8 cellular contexts compared by ENCODE assay signal in the genomic region with DNA sequence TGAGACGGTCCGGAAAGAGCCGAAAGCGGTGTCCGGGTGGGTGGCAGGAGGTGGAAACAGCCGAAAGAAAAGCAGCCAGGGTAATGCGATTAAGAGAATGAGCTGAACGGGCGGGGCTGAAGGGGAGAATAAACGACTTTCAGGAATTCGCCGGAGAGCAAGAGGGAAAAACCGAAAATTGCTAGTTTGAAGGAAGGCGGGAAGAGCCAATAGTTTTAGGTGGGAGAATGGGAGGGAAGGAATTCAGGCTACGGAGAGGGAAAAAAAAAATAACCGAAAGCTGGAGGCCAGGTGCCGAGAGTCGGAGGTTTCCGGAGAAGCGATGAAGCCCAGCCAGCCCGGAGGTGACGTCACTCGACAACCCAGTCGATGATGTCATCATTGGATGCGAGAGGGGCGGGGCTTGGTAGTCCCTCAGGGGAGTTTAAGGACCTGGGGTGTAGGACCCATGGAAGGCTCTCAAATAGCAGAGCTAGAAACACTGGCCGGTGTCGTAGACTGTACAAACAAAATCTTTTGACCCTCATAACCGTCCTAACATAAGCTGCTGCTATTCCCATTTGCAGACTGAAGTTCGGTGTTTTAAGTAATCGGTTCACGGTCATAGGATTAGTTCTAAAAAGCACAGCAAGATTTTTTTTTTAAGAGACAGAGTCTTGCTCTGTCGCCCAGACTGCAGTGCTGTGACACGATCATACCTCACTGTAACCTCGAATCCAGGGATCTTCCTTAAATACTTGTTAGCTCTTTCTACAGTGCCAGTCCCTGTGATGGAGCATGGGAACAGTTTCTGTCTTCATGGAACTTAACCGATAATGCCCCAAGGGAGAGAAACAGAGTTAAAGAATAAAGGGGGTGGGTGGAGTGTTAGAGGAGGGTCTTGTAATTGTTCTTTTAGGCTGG. TPM values are rescaled to one million over a fixed set of nuclear protein-coding genes. Genes with fewer than 3 reads are reported as not detected.
DNase-seq lines count a peak whose midpoint lies in the region; ATAC-seq and TF ChIP-seq lines count a peak whose summit lies in the region.

A gene (minus strand): TSS at position 331 of the 903 bp plus-strand sequence. CDS start 1,192 bp downstream, outside the sequence.

- peak within 1 kb of the TSS; percentile 93 to 100 for H3K4ac ChIP-seq in mesenchymal stem cell (ENCODE audit: low read depth in 1 of 2, low read length in 2 of 2)

- H3K36me3 Mint-ChIP-seq in endodermal cell (ENCODE audit: low read depth) = peaks cover 15% of the 10 kb centered on the region

- no peaks in the 10 kb centered on the region for H3K9me2 ChIP-seq in OCI-LY1 (ENCODE audit: low read depth, low read length)

- H2BK12ac ChIP-seq in mesenchymal stem cell (ENCODE audit: low read length in 2 of 2) = peak within 1 kb of the TSS in 1 of 2 experiments; percentile 54

- H3K4me3 Mint-ChIP-seq in endodermal cell = peak within 1 kb of the TSS; percentile 91

- no peaks in the 10 kb centered on the region for H4K20me1 ChIP-seq in OCI-LY1 (ENCODE audit: insufficient read depth, low read length)

- H3K9me3 ChIP-seq in OCI-LY1 (ENCODE audit: low read length) (no peaks in the 10 kb centered on the region), endodermal cell (ENCODE audit: control insufficient read depth, low read length) (no peaks in the 10 kb centered on the region), mesenchymal stem cell (ENCODE audit: control insufficient read depth, low read length) (no peaks in the 10 kb centered on the region)

- H3K4me2 ChIP-seq in OCI-LY1 (ENCODE audit: low read length) = peak within 1 kb of the TSS; percentile 86
- H3K4me2 ChIP-seq in mesenchymal stem cell (ENCODE audit: low read length, poor library complexity, severe bottlenecking) = peak within 1 kb of the TSS; percentile 89

- H3K9me3 Mint-ChIP-seq in endodermal cell = no peaks in the 10 kb centered on the region

- H2BK120ac ChIP-seq in mesenchymal stem cell (ENCODE audit: low read depth, low read length) = peak within 1 kb of the TSS; percentile 99

- peaks cover 29% of the 10 kb centered on the region for H3K79me2 ChIP-seq in OCI-LY1 (ENCODE audit: insufficient read depth, low read length)

- H3K27ac ChIP-seq in OCI-LY1 (ENCODE audit: low read depth, low read length, poor library complexity, severe bottlenecking) = peak within 1 kb of the TSS; percentile 93
- H3K27ac ChIP-seq in endodermal cell (ENCODE audit: low read depth, low read length) = peak within 1 kb of the TSS; percentile 97
- peak within 1 kb of the TSS; percentile 100 for H3K27ac ChIP-seq in mesenchymal stem cell (ENCODE audit: low read length, poor library complexity, severe bottlenecking)

- peaks cover 19% of the 10 kb centered on the region for H3K4me1 Mint-ChIP-seq in endodermal cell

- peak within 1 kb of the TSS; percentile 50 to 79 for H3K23ac ChIP-seq in mesenchymal stem cell (ENCODE audit: low read length in 2 of 2)

- H3K27ac Mint-ChIP-seq in endodermal cell = peak within 1 kb of the TSS; percentile 99

- H3F3A ChIP-seq in OCI-LY1 (ENCODE audit: insufficient read depth, low read length) = no peaks in the 10 kb centered on the region

- H4K91ac ChIP-seq in mesenchymal stem cell (ENCODE audit: low read length) = peak within 1 kb of the TSS; percentile 100

- no peak within 1 kb of the TSS for H2AFZ ChIP-seq in OCI-LY1 (ENCODE audit: low read length)
- H2AFZ ChIP-seq in mesenchymal stem cell (ENCODE audit: low read depth, low read length) = peak within 1 kb of the TSS; percentile 58

- in situ Hi-C loops in ACHN (cut with HindIII; ENCODE audit: low pct_ligation_motif_present, low pct_unique_long_range_greater_than_20kb, low sequenced_read_pairs) = no loop called here

- H2BK15ac ChIP-seq in mesenchymal stem cell (ENCODE audit: low read depth, poor library complexity, severe bottlenecking) = peak within 1 kb of the TSS; percentile 99

- peak within 1 kb of the TSS; percentile 99 for H2BK5ac ChIP-seq in mesenchymal stem cell (ENCODE audit: low read depth, low read length, poor library complexity, severe bottlenecking)

- peak within 1 kb of the TSS; percentile 74 to 89 for H3K14ac ChIP-seq in mesenchymal stem cell (ENCODE audit: low read length in 2 of 2)

- peak within 1 kb of the TSS; percentile 96 for H2AK5ac ChIP-seq in mesenchymal stem cell (ENCODE audit: low read length, severe bottlenecking)

- H3K9ac ChIP-seq in OCI-LY1 (ENCODE audit: low read length) (peak within 1 kb of the TSS; percentile 99), endodermal cell (ENCODE audit: extremely low read depth, low read length, poor library complexity, severe bottlenecking) (peak within 1 kb of the TSS; percentile 98), mesenchymal stem cell (ENCODE audit: low read length) (peak within 1 kb of the TSS; percentile 100)

- peak within 1 kb of the TSS; percentile 98 to 99 for H3K18ac ChIP-seq in mesenchymal stem cell (ENCODE audit: low read depth in 1 of 2, low read length in 2 of 2)

- H4K8ac ChIP-seq in mesenchymal stem cell (ENCODE audit: low read length) = peak within 1 kb of the TSS; percentile 99

- DNase-seq in ACHN (peak; percentile 91), HuH-7.5 (ENCODE audit: low spot score) (peak; percentile 87), endodermal cell (peak; percentile 97), mesenchymal stem cell (peak; percentile 94)
- DNase-seq in activated CD8-positive, alpha-beta memory T cell treated with anti-CD3 and anti-CD28 coated beads, Interleukin-2, amount 50 U/mL, for 24 hours (ENCODE audit: extremely low read depth) = peak; percentile 96
- peak; percentile 90 for DNase-seq in stimulated activated CD8-positive, alpha-beta memory T cell treated with anti-CD3 and anti-CD28 coated beads, Interleukin-12 subunit alpha, Interleukin-12 subunit beta, amount 100 ng/mL, for 4 hours (ENCODE audit: low read depth)

- H3K4me3 ChIP-seq in OCI-LY1 (ENCODE audit: low read depth, low read length, poor library complexity, severe bottlenecking) (peak within 1 kb of the TSS; percentile 94), endodermal cell (ENCODE audit: low read length) (peak within 1 kb of the TSS; percentile 92), mesenchymal stem cell (ENCODE audit: insufficient read depth in 1 of 2, low read depth in 1 of 2, low read length in 2 of 2) (peak within 1 kb of the TSS; percentile 91 to 92)

- H3K27me3 Mint-ChIP-seq in endodermal cell (ENCODE audit: insufficient read depth) = no peaks in the 10 kb centered on the region

- H3K36me3 ChIP-seq in OCI-LY1 (ENCODE audit: insufficient read depth, low read length) (peaks cover 24% of the 10 kb centered on the region), endodermal cell (ENCODE audit: control insufficient read depth, insufficient read depth, low read length) (peaks cover 17% of the 10 kb centered on the region), mesenchymal stem cell (ENCODE audit: control insufficient read depth in 1 of 2, insufficient read depth in 2 of 2, low read depth in 1 of 2, low read length in 2 of 2) (peaks cover 0 to 15% of the 10 kb centered on the region in 2 experiments)

- H3K79me1 ChIP-seq in mesenchymal stem cell (replicated peaks; ENCODE audit: low read length, poor library complexity, severe bottlenecking) = no peaks in the 10 kb centered on the region

- no peaks in the 10 kb centered on the region for H3K27me3 ChIP-seq in OCI-LY1 (ENCODE audit: insufficient read depth, low read length)
- H3K27me3 ChIP-seq in endodermal cell (ENCODE audit: control insufficient read depth, insufficient read depth, low read length, poor library complexity, severe bottlenecking) = no peaks in the 10 kb centered on the region
- no peaks in the 10 kb centered on the region for H3K27me3 ChIP-seq in mesenchymal stem cell (ENCODE audit: control insufficient read depth in 1 of 2, insufficient read depth in 1 of 2, low read length in 2 of 2)

- WGBS in endodermal cell (ENCODE audit: insufficient coverage in 1 of 2, insufficient read length in 1 of 2), 2 experiments = 19 to 31% methylated on average over 24 to 36 of the region's 36 CpGs
- WGBS in mesenchymal stem cell = 18% methylated on average over 36 of the region's 36 CpGs

- H3K4me1 ChIP-seq in OCI-LY1 (ENCODE audit: insufficient read depth, low read length, severe bottlenecking) (peaks cover 24% of the 10 kb centered on the region), endodermal cell (ENCODE audit: control insufficient read depth, insufficient read depth, low read length) (peaks cover 2% of the 10 kb centered on the region), mesenchymal stem cell (ENCODE audit: control insufficient read depth, insufficient read depth, low read depth, low read length) (peaks cover 3% of the 10 kb centered on the region)

- peak; percentile 33 for ATAC-seq in GM18907 (IDR thresholded peaks at IDR 0.05; ENCODE audit: unreplicated experiment)

- no peak for TF ChIP-seq CTCF in OCI-LY1 (IDR thresholded peaks at IDR 0.05; ENCODE audit: low read length)
- no peak for TF ChIP-seq CTCF in endodermal cell (conservative IDR thresholded peaks at IDR 0.05)

RNA-seq across cellular contexts. Expression of the gene that starts here (rescaled TPM):
- total RNA-seq in endodermal cell = 10 to 100 TPM; 64.9 to 82.5 TPM
- polyA plus RNA-seq in endodermal cell (2013, experiment 1 of 2) = 23.7 TPM
- 23.5 TPM for polyA plus RNA-seq in endodermal cell (2013, experiment 2 of 2)
- polyA plus RNA-seq in mesenchymal stem cell (2013, experiment 1 of 2) = 12.6 TPM
- polyA plus RNA-seq in mesenchymal stem cell (2013, experiment 2 of 2) = 12.7 TPM

Comparison
In these comparisons a context has a peak if more than half of its experiments do, and no peak if none do; other contexts are left out.
1. Peak in every context shown above with its lines: DNase-seq, ATAC-seq, H3K4me3 ChIP-seq and H3K27ac ChIP-seq.